ENCODE assay signal across 8 cellular contexts in genomic region chr19:14030997-14031718, GRCh38. TPM values are rescaled to one million over a fixed set of nuclear protein-coding genes. Genes with fewer than 3 reads are reported as not detected.
A peak's percentile ranks its signal among the peaks of the same experiment; 100 is the strongest.
DNase-seq lines count a peak whose midpoint lies in the region; ATAC-seq and TF ChIP-seq lines count a peak whose summit lies in the region.

No MANE protein-coding gene starts in this region.

- H3K27me3 ChIP-seq in GM23338 (ENCODE audit: insufficient read depth): peaks cover 10% of the 10 kb centered on the region; the same call in 1 of the 2 replicates
- H3K27me3 ChIP-seq in gastrocnemius medialis: no peaks in the 10 kb centered on the region

- TF ChIP-seq POLR2A in gastrocnemius medialis (IDR thresholded peaks at IDR 0.05): no peak

- no peaks in the 10 kb centered on the region for H3K9me3 Mint-ChIP-seq in GM23338
- H3K9me3 Mint-ChIP-seq in T-helper 1 cell treated with Interleukin-12 subunit alpha and Interleukin-12 subunit beta and Interleukin-4 antibody, amounts not matched to agents 30 μg/mL and 1 μg/mL, for 36 hours: no peaks in the 10 kb centered on the region

- ATAC-seq in GM23338 (peak; percentile 4; the same call in 2 of the 3 replicates), gastrocnemius medialis (no peak), GM21825 (IDR thresholded peaks at IDR 0.05; ENCODE audit: unreplicated experiment) (no peak)

- intact Hi-C loops in gastrocnemius medialis (cut with DNase I; ENCODE audit: low total_unique reads): no loop called here

- H4K20me1 ChIP-seq in GM23338 (replicated peaks; ENCODE audit: insufficient read depth): no peaks in the 10 kb centered on the region

- peak overlapping the region; percentile 90 for H3K4me3 ChIP-seq in GM23338
- H3K4me3 ChIP-seq in fibroblast of mammary gland (ENCODE audit: control insufficient read depth, low read depth, low read length): peak overlapping the region; percentile 55
- H3K4me3 ChIP-seq in gastrocnemius medialis: peak overlapping the region; percentile 54 to 95 (median 67)

- no peaks in the 10 kb centered on the region for H3K79me2 ChIP-seq in GM23338 (replicated peaks; ENCODE audit: insufficient read depth)

- H3K4me2 ChIP-seq in GM23338: peak overlapping the region; percentile 92

- DNase-seq in GM23338 (ENCODE audit: low spot score) (peak; percentile 28), fibroblast of mammary gland (ENCODE audit: low read depth) (no peak), gastrocnemius medialis (no peak), NCI-H510A treated with DMSO at 0.1 percent for 48 hours (lab: John Stamatoyannopoulos, UW) (no peak), anterior cingulate cortex (lab: John Stamatoyannopoulos, UW) (no peak), NOMO-1 treated with DMSO at 0.1 percent for 48 hours (lab: John Stamatoyannopoulos, UW; ENCODE audit: unreplicated experiment) (no peak)

- no peaks in the 10 kb centered on the region for H3K9me3 ChIP-seq in gastrocnemius medialis

- peak overlapping the region; percentile 75 for H3K4me3 Mint-ChIP-seq in GM23338
- H3K4me3 Mint-ChIP-seq in T-helper 1 cell treated with Interleukin-12 subunit alpha and Interleukin-12 subunit beta and Interleukin-4 antibody, amounts not matched to agents 30 μg/mL and 1 μg/mL, for 36 hours: peak overlapping the region; percentile 91

- H3K36me3 Mint-ChIP-seq in GM23338 (ENCODE audit: low read depth): no peaks in the 10 kb centered on the region; the same call in 2 of the 3 replicates
- H3K36me3 Mint-ChIP-seq in T-helper 1 cell treated with Interleukin-12 subunit alpha and Interleukin-12 subunit beta and Interleukin-4 antibody, amounts not matched to agents 30 μg/mL and 1 μg/mL, for 36 hours (ENCODE audit: low read depth): peaks cover 10% of the 10 kb centered on the region

- H3K27ac ChIP-seq in GM23338 (ENCODE audit: low read depth): no peak overlapping the region
- peak overlapping the region; percentile 61 to 77 (median 76) for H3K27ac ChIP-seq in gastrocnemius medialis

- H2AFZ ChIP-seq in GM23338: peak overlapping the region; percentile 100

- H3K4me1 ChIP-seq in GM23338 (ENCODE audit: insufficient read depth) (peaks cover 4% of the 10 kb centered on the region; the same call in 1 of the 2 replicates), gastrocnemius medialis (peaks cover 0 to 5% of the 10 kb centered on the region in 2 donors)

- H3K4me1 Mint-ChIP-seq in GM23338: peaks cover 4% of the 10 kb centered on the region
- H3K4me1 Mint-ChIP-seq in T-helper 1 cell treated with Interleukin-12 subunit alpha and Interleukin-12 subunit beta and Interleukin-4 antibody, amounts not matched to agents 30 μg/mL and 1 μg/mL, for 36 hours (ENCODE audit: low read depth): peaks cover 14% of the 10 kb centered on the region

- no peak overlapping the region for H3K27ac Mint-ChIP-seq in GM23338
- peak overlapping the region; percentile 91 for H3K27ac Mint-ChIP-seq in T-helper 1 cell treated with Interleukin-12 subunit alpha and Interleukin-12 subunit beta and Interleukin-4 antibody, amounts not matched to agents 30 μg/mL and 1 μg/mL, for 36 hours

- no peaks in the 10 kb centered on the region for H3K36me3 ChIP-seq in GM23338 (ENCODE audit: insufficient read depth)
- no peaks in the 10 kb centered on the region for H3K36me3 ChIP-seq in gastrocnemius medialis

- in situ Hi-C loops in gastrocnemius medialis (cut with MboI; ENCODE audit: low sequenced_read_pairs in 4 of 4): no loop called here

- H3K27me3 Mint-ChIP-seq in GM23338 (ENCODE audit: insufficient read depth, low read depth, poor library complexity): peaks cover 16% of the 10 kb centered on the region
- peaks cover 5% of the 10 kb centered on the region for H3K27me3 Mint-ChIP-seq in T-helper 1 cell treated with Interleukin-12 subunit alpha and Interleukin-12 subunit beta and Interleukin-4 antibody, amounts not matched to agents 30 μg/mL and 1 μg/mL, for 36 hours (ENCODE audit: low read depth)

- no peaks in the 10 kb centered on the region for H3K9me2 ChIP-seq in GM23338 (ENCODE audit: insufficient read depth)

- H3F3A ChIP-seq in GM23338 (replicated peaks; ENCODE audit: low read depth): peaks cover 8% of the 10 kb centered on the region; the same call in 1 of the 2 replicates

- TF ChIP-seq CTCF in GM23338 (conservative IDR thresholded peaks at IDR 0.05; ENCODE audit: low read depth in 2 of 2) (no peak), fibroblast of mammary gland (conservative IDR thresholded peaks at IDR 0.05; ENCODE audit: control insufficient read depth, insufficient read depth, low read depth, low read length) (no peak), gastrocnemius medialis (IDR thresholded peaks at IDR 0.05 in 4 of 5, conservative IDR thresholded peaks at IDR 0.05 in 1 of 5) (no peak)

TF ChIP-seq in GM23338, 12 proteins besides CTCF, POLR2A, EP300 and RAD21:
- TF ChIP-seq EZH2phosphoT487 (IDR thresholded peaks at IDR 0.05; ENCODE audit: unreplicated experiment) (no peak), POLR2AphosphoS5 (IDR thresholded peaks at IDR 0.05; ENCODE audit: low read depth) (no peak), REST (IDR thresholded peaks at IDR 0.05; ENCODE audit: unreplicated experiment) (no peak)
TF ChIP-seq in GM23338: peak in this region for 0.

RNA-seq across cellular contexts. Expression of gene IL27RA, which starts 0.4 kb away (rescaled TPM):
- total RNA-seq in GM23338 (2014; rRNA removed; shearing (Covaris generic)): 11.4 and 12.8 TPM in 2 replicates
- 7.7 and 8.3 TPM in 2 replicates for polyA plus RNA-seq in GM23338 (2016; fragmentation: Nextera tagmentation; extraction: Ambion mirVana)
- total RNA-seq in gastrocnemius medialis: 1 to 10 TPM; 1.4 to 3.7 (median 2.0) TPM

RNA-seq across cellular contexts. Expression of gene RLN3, which starts 3.2 kb away (rescaled TPM):
- total RNA-seq in GM23338 (2014; rRNA removed; shearing (Covaris generic)): not detected in 2 replicates
- polyA plus RNA-seq in GM23338 (2016; fragmentation: Nextera tagmentation; extraction: Ambion mirVana): not detected in 2 replicates
- total RNA-seq in gastrocnemius medialis: not detected

RNA-seq across cellular contexts. Expression of gene RFX1, which starts 25.0 kb away (rescaled TPM):
- 10.1 and 11.8 TPM in 2 replicates for total RNA-seq in GM23338 (2014; rRNA removed; shearing (Covaris generic))
- polyA plus RNA-seq in GM23338 (2016; fragmentation: Nextera tagmentation; extraction: Ambion mirVana): 8.9 and 9.4 TPM in 2 replicates
- total RNA-seq in gastrocnemius medialis: 1 to 10 TPM; 2.7 to 7.2 (median 4.4) TPM

RNA-seq across cellular contexts. Expression of gene PALM3, which starts 30.7 kb away (rescaled TPM):
- 40.2 and 45.8 TPM in 2 replicates for total RNA-seq in GM23338 (2014; rRNA removed; shearing (Covaris generic))
- 16.6 and 19.6 TPM in 2 replicates for polyA plus RNA-seq in GM23338 (2016; fragmentation: Nextera tagmentation; extraction: Ambion mirVana)
- not detected for total RNA-seq in gastrocnemius medialis

RNA-seq across cellular contexts. Expression of gene MISP3, which starts 41.4 kb away (rescaled TPM):
- 1.9 and 7.8 TPM in 2 replicates for total RNA-seq in GM23338 (2014; rRNA removed; shearing (Covaris generic))
- 2.4 and 2.7 TPM in 2 replicates for polyA plus RNA-seq in GM23338 (2016; fragmentation: Nextera tagmentation; extraction: Ambion mirVana)
- total RNA-seq in gastrocnemius medialis: 1 to 10 TPM; 1.8 to 8.0 (median 5.7) TPM
